ENCODE assay signal across 30 cellular contexts in genomic region chr14:93832076-93832475, GRCh38. TPM values are rescaled to one million over a fixed set of nuclear protein-coding genes. Genes with fewer than 3 reads are reported as not detected.
"Had no signal": no experiment of that assay in that cellular context is flagged by ENCODE, and none has a peak within 500 bp of the region (broad histone marks: within the 10 kb centered on the region; RNA-seq: fewer than 3 reads in every experiment).

No MANE protein-coding gene starts in this region.

- H3K27ac Mint-ChIP-seq: activated B cell treated with CpG ODN at 0.5 μM for 24 hours; activated CD4-positive, alpha-beta T cell treated with anti-CD3 and anti-CD28 coated beads for 36 hours; activated naive CD8-positive, alpha-beta T cell; activated T-helper 2 cell treated with anti-CD3 and anti-CD28 coated beads, Interferon-gamma antibody, Interleukin-2, Interleukin-4, amounts not matched to agents 10 μg/mL and 5 μg/mL and 100 μg/mL, durations not matched to agents 14 hours and 24 hours and 36 hours; effector memory CD8-positive, alpha-beta T cell; immature natural killer cell; naive B cell; stimulated activated naive B cell treated with anti-CD40 and anti-IgM and Interleukin-4, amounts not matched to agents 10 μg/mL and 1 μg/mL and 100 μg/mL, for 72 hours had no signal

- H3K4me1 ChIP-seq: adrenal gland, ascending aorta, colonic mucosa, lower lobe of right lung, upper lobe of right lung had no signal

- DNase-seq: activated B cell treated with CpG ODN at 0.5 μM for 24 hours; activated CD4-positive, alpha-beta T cell treated with anti-CD3 and anti-CD28 coated beads for 36 hours; activated CD4-positive, alpha-beta T cell treated with anti-CD3 and anti-CD28 coated beads, Interleukin-2, amount 50 U/mL, for 48 hours; activated CD8-positive, alpha-beta memory T cell treated with anti-CD3 and anti-CD28 coated beads, Interleukin-2, amount 50 U/mL, for 48 hours; activated naive CD4-positive, alpha-beta T cell; activated T-cell treated with anti-CD3 and anti-CD28 coated beads, Interleukin-2, amount 50 U/mL, for 4 hours; central memory CD4-positive, alpha-beta T cell; colonic mucosa; effector memory CD8-positive, alpha-beta T cell; foreskin melanocyte; glutamatergic neuron; immature natural killer cell; lower lobe of right lung; mesendoderm; naive B cell; stimulated activated CD4-positive, alpha-beta T cell treated with anti-CD3 and anti-CD28 coated beads, Interleukin-2, amount 100 ng/mL, for 48 hours; stimulated activated CD8-positive, alpha-beta memory T cell treated with anti-CD3 and anti-CD28 coated beads, Interleukin-4, amount 100 ng/mL, for 48 hours; stimulated activated naive B cell treated with anti-CD40 and anti-IgM and Interleukin-4, amounts not matched to agents 10 μg/mL and 1 μg/mL and 100 μg/mL, for 72 hours; T1000; upper lobe of right lung had no signal

- H3K36me3 ChIP-seq: adrenal gland, ascending aorta, colonic mucosa, lower lobe of right lung, sigmoid colon, upper lobe of right lung had no signal

- ATAC-seq: activated CD4-positive, alpha-beta T cell treated with anti-CD3 and anti-CD28 coated beads for 36 hours; activated T-cell treated with anti-CD3 and anti-CD28 coated beads, Interleukin-2, amount 50 U/mL, for 4 hours; effector memory CD8-positive, alpha-beta T cell; stimulated activated naive B cell treated with anti-CD40 and anti-IgM and Interleukin-4, amounts not matched to agents 10 μg/mL and 1 μg/mL and 100 μg/mL, for 72 hours had no signal

- H3K4me1 Mint-ChIP-seq: activated B cell treated with CpG ODN at 0.5 μM for 24 hours; activated CD4-positive, alpha-beta T cell treated with anti-CD3 and anti-CD28 coated beads for 36 hours; immature natural killer cell; naive B cell; stimulated activated naive B cell treated with anti-CD40 and anti-IgM and Interleukin-4, amounts not matched to agents 10 μg/mL and 1 μg/mL and 100 μg/mL, for 72 hours had no signal

- H3K36me3 Mint-ChIP-seq: activated naive CD8-positive, alpha-beta T cell; immature natural killer cell; stimulated activated naive B cell treated with anti-CD40 and anti-IgM and Interleukin-4, amounts not matched to agents 10 μg/mL and 1 μg/mL and 100 μg/mL, for 72 hours had no signal

- H3K27me3 Mint-ChIP-seq: activated naive CD8-positive, alpha-beta T cell had no signal

- H3K27me3 ChIP-seq: adrenal gland, ascending aorta, colonic mucosa, hepatocyte, sigmoid colon, upper lobe of right lung had no signal

- H3K9me3 ChIP-seq: adrenal gland, ascending aorta, colonic mucosa, lower lobe of right lung, sigmoid colon, upper lobe of right lung had no signal

- H3K4me3 Mint-ChIP-seq: activated B cell treated with CpG ODN at 0.5 μM for 24 hours; activated CD4-positive, alpha-beta T cell treated with anti-CD3 and anti-CD28 coated beads for 36 hours; activated naive CD8-positive, alpha-beta T cell; activated T-cell treated with anti-CD3 and anti-CD28 coated beads, Interleukin-2, amount 50 U/mL, for 4 hours; effector memory CD8-positive, alpha-beta T cell; immature natural killer cell; naive B cell; stimulated activated naive B cell treated with anti-CD40 and anti-IgM and Interleukin-4, amounts not matched to agents 10 μg/mL and 1 μg/mL and 100 μg/mL, for 72 hours had no signal

- H3K9me3 Mint-ChIP-seq: immature natural killer cell had no signal

- H3K4me3 ChIP-seq: adrenal gland, ascending aorta, colonic mucosa, dorsolateral prefrontal cortex, hepatocyte, lower lobe of right lung, sigmoid colon, smooth muscle cell, upper lobe of right lung had no signal

- FAIRE-seq: endothelial cell of umbilical vein had no signal

RNA-seq across cellular contexts. Expression of gene PRIMA1, which starts 43.8 kb away (rescaled TPM):
- polyA plus RNA-seq: endothelial cell of umbilical vein, immature natural killer cell, neural cell, smooth muscle cell had no signal
